8 cellular contexts compared by ENCODE assay signal in genomic region chr19:36837902-36838783, GRCh38. TPM values are rescaled to one million over a fixed set of nuclear protein-coding genes. Genes with fewer than 3 reads are reported as not detected.
DNase-seq lines count a peak whose midpoint lies in the region; ATAC-seq and TF ChIP-seq lines count a peak whose summit lies in the region.

Gene ZNF790 (minus strand): TSS chr19:36838387. CDS start chr19:36825619, 12,768 bp downstream.

- H3K4me1 Mint-ChIP-seq in activated CD8-positive, alpha-beta memory T cell treated with anti-CD3 and anti-CD28 coated beads, Interleukin-2, amount 10 ng/mL, durations not matched to agents 7 days and 5 days: peaks cover 5% of the 10 kb centered on the region
- H3K4me1 Mint-ChIP-seq in endodermal cell: no peaks in the 10 kb centered on the region

- peak within 1 kb of the TSS; percentile 75 for H3K27ac Mint-ChIP-seq in activated CD8-positive, alpha-beta memory T cell treated with anti-CD3 and anti-CD28 coated beads, Interleukin-2, amount 10 ng/mL, durations not matched to agents 7 days and 5 days
- H3K27ac Mint-ChIP-seq in endodermal cell: no peak within 1 kb of the TSS

- no peak within 1 kb of the TSS for H3K23ac ChIP-seq in mesendoderm (ENCODE audit: low read length)

- peak within 1 kb of the TSS; percentile 95 for H3K4me2 ChIP-seq in mesendoderm (ENCODE audit: low read length)

- peak within 1 kb of the TSS; percentile 56 for H3K4ac ChIP-seq in mesendoderm (ENCODE audit: low read depth, low read length)

- H3K9me3 Mint-ChIP-seq in activated CD8-positive, alpha-beta memory T cell treated with anti-CD3 and anti-CD28 coated beads, Interleukin-2, amount 10 ng/mL, durations not matched to agents 7 days and 5 days (ENCODE audit: low read depth): peaks cover 19% of the 10 kb centered on the region
- peaks cover 30% of the 10 kb centered on the region for H3K9me3 Mint-ChIP-seq in endodermal cell

- H3K56ac ChIP-seq in mesendoderm (ENCODE audit: low read length): peak within 1 kb of the TSS; percentile 97

- no peak within 1 kb of the TSS for H2BK5ac ChIP-seq in mesendoderm (ENCODE audit: low read length)

- H3K27me3 ChIP-seq in endodermal cell (ENCODE audit: control insufficient read depth, insufficient read depth, low read length, poor library complexity, severe bottlenecking): no peaks in the 10 kb centered on the region
- H3K27me3 ChIP-seq in mesendoderm (ENCODE audit: insufficient read depth, low read length, poor library complexity): no peaks in the 10 kb centered on the region

- peaks cover 13% of the 10 kb centered on the region for H3K36me3 ChIP-seq in endodermal cell (ENCODE audit: control insufficient read depth, insufficient read depth, low read length)
- peaks cover 2% of the 10 kb centered on the region for H3K36me3 ChIP-seq in mesendoderm (ENCODE audit: control insufficient read depth, insufficient read depth, low read length)

- H2AK5ac ChIP-seq in mesendoderm (ENCODE audit: low read length): no peak within 1 kb of the TSS

- TF ChIP-seq CTCF in endodermal cell (conservative IDR thresholded peaks at IDR 0.05): no peak

- DNase-seq in Ammon's horn (ENCODE audit: low spot score) (peak; percentile 93), NCI-H774 (lab: John Stamatoyannopoulos, UW) (peak; percentile 87), endodermal cell (peak; percentile 96), mesendoderm (peak; percentile 97)
- DNase-seq in activated CD8-positive, alpha-beta memory T cell treated with anti-CD3 and anti-CD28 coated beads, Interleukin-2, amount 10 ng/mL, durations not matched to agents 7 days and 5 days: peak; percentile 93
- peak; percentile 69 for DNase-seq in stimulated activated CD8-positive, alpha-beta memory T cell treated with anti-CD3 and anti-CD28 coated beads, Interleukin-12 subunit alpha, Interleukin-12 subunit beta, amount 100 ng/mL, for 4 hours (ENCODE audit: low read depth)

- no peak within 1 kb of the TSS for H3K4me3 Mint-ChIP-seq in activated CD8-positive, alpha-beta memory T cell treated with anti-CD3 and anti-CD28 coated beads, Interleukin-2, amount 10 ng/mL, durations not matched to agents 7 days and 5 days
- H3K4me3 Mint-ChIP-seq in endodermal cell: no peak within 1 kb of the TSS

- no peak within 1 kb of the TSS for H2BK15ac ChIP-seq in mesendoderm (replicated peaks; ENCODE audit: low read depth)

- peak; percentile 85 for TF ChIP-seq POLR2A in GM19193 (IDR thresholded peaks at IDR 0.05; ENCODE audit: extremely low read depth, insufficient read depth, insufficient read length)

- H3K79me1 ChIP-seq in mesendoderm (ENCODE audit: low read length): no peaks in the 10 kb centered on the region

- no peaks in the 10 kb centered on the region for H3K27me3 Mint-ChIP-seq in activated CD8-positive, alpha-beta memory T cell treated with anti-CD3 and anti-CD28 coated beads, Interleukin-2, amount 10 ng/mL, durations not matched to agents 7 days and 5 days
- no peaks in the 10 kb centered on the region for H3K27me3 Mint-ChIP-seq in endodermal cell (ENCODE audit: insufficient read depth)

- 0 to 1% methylated on average over 22 to 56 of the region's 56 CpGs for WGBS in endodermal cell (ENCODE audit: insufficient coverage in 1 of 2, insufficient read length in 1 of 2), 2 experiments
- WGBS in mesendoderm (ENCODE audit: extremely low coverage, insufficient coverage, low lambda C conversion rate): no CpG with 5 or more reads among the region's 56 CpGs

- peak; percentile 85 for ATAC-seq in HG03439 (IDR thresholded peaks at IDR 0.05; ENCODE audit: unreplicated experiment)
- peak; percentile 96 for ATAC-seq in activated CD8-positive, alpha-beta memory T cell treated with anti-CD3 and anti-CD28 coated beads, Interleukin-2, amount 10 ng/mL, durations not matched to agents 7 days and 5 days

- no peaks in the 10 kb centered on the region for H3K79me2 ChIP-seq in mesendoderm (ENCODE audit: control insufficient read depth, insufficient read depth, low read length)

- peak within 1 kb of the TSS; percentile 61 for H3K9ac ChIP-seq in endodermal cell (ENCODE audit: extremely low read depth, low read length, poor library complexity, severe bottlenecking)
- H3K9ac ChIP-seq in mesendoderm (ENCODE audit: low read length): peak within 1 kb of the TSS; percentile 91

- H3K18ac ChIP-seq in mesendoderm (ENCODE audit: low read length): peak within 1 kb of the TSS; percentile 71

- H3K36me3 Mint-ChIP-seq in activated CD8-positive, alpha-beta memory T cell treated with anti-CD3 and anti-CD28 coated beads, Interleukin-2, amount 10 ng/mL, durations not matched to agents 7 days and 5 days: peaks cover 58% of the 10 kb centered on the region
- peaks cover 41% of the 10 kb centered on the region for H3K36me3 Mint-ChIP-seq in endodermal cell (ENCODE audit: low read depth)

- CTCF ChIA-PET in activated CD8-positive, alpha-beta memory T cell treated with anti-CD3 and anti-CD28 coated beads, Interleukin-2, amount 10 ng/mL, durations not matched to agents 7 days and 5 days (lab: Charles Lee): interaction anchor here (0.7 to 4.8 kb wide), 3 partner anchors 11 to 240 kb away, joined by 3 to 29 read pairs (median 3); partner anchors contain the start of genes ZNF345 and ZNF420

- peak within 1 kb of the TSS; percentile 99 for H3K4me3 ChIP-seq in endodermal cell (ENCODE audit: low read length)
- H3K4me3 ChIP-seq in mesendoderm (ENCODE audit: low read length): peak within 1 kb of the TSS; percentile 80

- H3K9me3 ChIP-seq in endodermal cell (ENCODE audit: control insufficient read depth, low read length): peaks cover 32% of the 10 kb centered on the region

- no peak within 1 kb of the TSS for H4K5ac ChIP-seq in mesendoderm (ENCODE audit: low read length)

- no peak within 1 kb of the TSS for H2BK120ac ChIP-seq in mesendoderm (ENCODE audit: low read depth, low read length)

- H4K8ac ChIP-seq in mesendoderm (ENCODE audit: low read depth, low read length): no peak within 1 kb of the TSS

- H3K4me1 ChIP-seq in endodermal cell (ENCODE audit: control insufficient read depth, insufficient read depth, low read length) (no peaks in the 10 kb centered on the region), mesendoderm (ENCODE audit: control insufficient read depth, low read depth, low read length) (peaks cover 2% of the 10 kb centered on the region)

- H3K27ac ChIP-seq in endodermal cell (ENCODE audit: low read depth, low read length) (peak within 1 kb of the TSS; percentile 50), mesendoderm (ENCODE audit: low read depth, low read length) (peak within 1 kb of the TSS; percentile 60)

RNA-seq across cellular contexts. Expression of gene ZNF790, which starts in this region (rescaled TPM):
- 1 to 10 TPM; 6.5 to 7.8 TPM for total RNA-seq in activated CD8-positive, alpha-beta memory T cell treated with anti-CD3 and anti-CD28 coated beads, Interleukin-2, amount 10 ng/mL, durations not matched to agents 7 days and 5 days
- 10 to 100 TPM in 1 of 2 donors, 1 to 10 TPM in 1; 7.3 to 10.1 TPM for total RNA-seq in endodermal cell
- polyA plus RNA-seq in endodermal cell (2013, experiment 1 of 2): 5.4 TPM
- 4.7 TPM for polyA plus RNA-seq in endodermal cell (2013, experiment 2 of 2)
- 2.8 TPM for polyA plus RNA-seq in mesendoderm (2013, experiment 1 of 2)
- 3.2 TPM for polyA plus RNA-seq in mesendoderm (2013, experiment 2 of 2)

Comparison
In these comparisons a context has a peak if more than half of its experiments do, and no peak if none do; other contexts are left out.
1. Peak in every context shown above with its lines: DNase-seq, ATAC-seq, H3K4me3 ChIP-seq and H3K27ac ChIP-seq.